32 cellular contexts compared by ENCODE assay signal in the genomic region with DNA sequence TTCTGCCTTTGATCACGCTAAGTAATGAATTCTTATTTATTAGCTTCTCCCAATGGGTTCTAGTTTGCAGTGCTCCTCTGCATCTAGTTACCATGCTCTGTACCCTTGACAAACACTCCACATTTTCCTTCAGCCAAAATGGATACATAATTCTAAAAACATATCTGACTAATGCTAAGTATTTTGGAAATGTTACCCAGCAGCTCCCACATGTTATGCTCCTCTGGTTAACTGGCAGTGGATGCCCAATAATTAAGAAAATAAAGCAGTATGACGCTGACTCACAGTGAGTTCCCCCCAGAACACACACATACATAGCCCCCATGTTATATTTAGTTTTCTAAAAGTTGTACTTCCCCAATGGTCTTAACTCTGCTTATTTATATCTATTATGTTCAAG.
"Had no signal": no experiment of that assay in that cellular context is flagged by ENCODE, and none has a peak within 500 bp of the region (broad histone marks: within the 10 kb centered on the region; RNA-seq: fewer than 3 reads in every experiment).

No MANE protein-coding gene starts in this region.

- H3K9me3 Mint-ChIP-seq: activated CD4-positive, alpha-beta memory T cell treated with anti-CD3 and anti-CD28 coated beads for 36 hours; activated CD4-positive, alpha-beta T cell treated with anti-CD3 and anti-CD28 coated beads, Interleukin-2, amount 10 ng/mL, durations not matched to agents 24 days and 14 days; activated naive CD4-positive, alpha-beta T cell treated with anti-CD3 and anti-CD28 coated beads for 36 hours; activated naive CD4-positive, alpha-beta T cell treated with anti-CD3 and anti-CD28 coated beads, Interleukin-2, amount 50 U/mL, for 24 hours; activated naive CD8-positive, alpha-beta T cell treated with anti-CD3 and anti-CD28 coated beads for 36 hours; activated naive CD8-positive, alpha-beta T cell treated with anti-CD3 and anti-CD28 coated beads, Interleukin-2, amount 50 U/mL, for 24 hours; activated T-helper 1 cell treated with anti-CD3 and anti-CD28 coated beads, Interleukin-12 subunit alpha, Interleukin-12 subunit beta, Interleukin-2, Interleukin-4 antibody, amounts not matched to agents 30 ng/mL and 10 ng/mL and 1 ng/mL, durations not matched to agents 14 hours and 24 hours and 36 hours; activated T-helper 2 cell treated with anti-CD3 and anti-CD28 coated beads, Interferon-gamma antibody, Interleukin-2, Interleukin-4, amounts not matched to agents 10 μg/mL and 5 μg/mL and 100 μg/mL, durations not matched to agents 14 hours and 24 hours and 36 hours; brain; central memory CD8-positive, alpha-beta T cell; dendritic cell treated with granulocyte-macrophage colony-stimulating factor and Interleukin-4, amounts not matched to agents 40 ng/mL and 50 ng/mL, for 4 days; endodermal cell had no signal

- H3K4me3 Mint-ChIP-seq: activated CD4-positive, alpha-beta memory T cell treated with anti-CD3 and anti-CD28 coated beads for 36 hours; activated CD4-positive, alpha-beta T cell treated with anti-CD3 and anti-CD28 coated beads for 36 hours; activated CD4-positive, alpha-beta T cell treated with anti-CD3 and anti-CD28 coated beads, Interleukin-2, amount 10 ng/mL, durations not matched to agents 24 days and 14 days; activated CD8-positive, alpha-beta memory T cell treated with anti-CD3 and anti-CD28 coated beads, Interleukin-2, amount 10 ng/mL, durations not matched to agents 7 days and 5 days; activated CD8-positive, alpha-beta T cell treated with anti-CD3 and anti-CD28 coated beads, Interleukin-2, amount 10 ng/mL, durations not matched to agents 7 days and 5 days; activated naive CD4-positive, alpha-beta T cell treated with anti-CD3 and anti-CD28 coated beads for 36 hours; activated naive CD4-positive, alpha-beta T cell treated with anti-CD3 and anti-CD28 coated beads, Interleukin-2, amount 50 U/mL, for 24 hours; activated naive CD8-positive, alpha-beta T cell treated with anti-CD3 and anti-CD28 coated beads for 36 hours; activated naive CD8-positive, alpha-beta T cell treated with anti-CD3 and anti-CD28 coated beads, Interleukin-2, amount 50 U/mL, for 24 hours; activated T-helper 1 cell treated with anti-CD3 and anti-CD28 coated beads, Interleukin-12 subunit alpha, Interleukin-12 subunit beta, Interleukin-2, Interleukin-4 antibody, amounts not matched to agents 30 ng/mL and 10 ng/mL and 1 ng/mL, durations not matched to agents 14 hours and 24 hours and 36 hours; brain; central memory CD8-positive, alpha-beta T cell; dendritic cell treated with granulocyte-macrophage colony-stimulating factor and Interleukin-4, amounts not matched to agents 40 ng/mL and 50 ng/mL, for 4 days; endodermal cell had no signal

- H3K4me1 ChIP-seq: adrenal gland, breast epithelium had no signal

- H3K36me3 Mint-ChIP-seq: activated CD4-positive, alpha-beta memory T cell treated with anti-CD3 and anti-CD28 coated beads for 36 hours; activated CD8-positive, alpha-beta memory T cell treated with anti-CD3 and anti-CD28 coated beads, Interleukin-2, amount 10 ng/mL, durations not matched to agents 7 days and 5 days; activated naive CD4-positive, alpha-beta T cell treated with anti-CD3 and anti-CD28 coated beads, Interleukin-2, amount 50 U/mL, for 24 hours; activated naive CD8-positive, alpha-beta T cell treated with anti-CD3 and anti-CD28 coated beads for 36 hours; brain had no signal

- H3K9me3 ChIP-seq: adrenal gland, breast epithelium had no signal

- DNase-seq: activated CD4-positive, alpha-beta memory T cell treated with anti-CD3 and anti-CD28 coated beads for 36 hours; activated CD4-positive, alpha-beta T cell treated with anti-CD3 and anti-CD28 coated beads for 36 hours; activated CD4-positive, alpha-beta T cell treated with anti-CD3 and anti-CD28 coated beads, Interleukin-2, amount 10 ng/mL, durations not matched to agents 24 days and 14 days; activated CD4-positive, CD25-positive, alpha-beta regulatory T cell; activated CD4-positive, CD25-positive, alpha-beta regulatory T cell treated with anti-CD3 and anti-CD28 coated beads, Interleukin-2, amount 50 U/mL, for 72 hours; activated CD8-positive, alpha-beta memory T cell treated with anti-CD3 and anti-CD28 coated beads, Interleukin-2, amount 10 ng/mL, durations not matched to agents 7 days and 5 days; activated CD8-positive, alpha-beta memory T cell treated with anti-CD3 and anti-CD28 coated beads, Interleukin-2, amount 50 U/mL, for 4 hours; activated CD8-positive, alpha-beta T cell treated with anti-CD3 and anti-CD28 coated beads, Interleukin-2, amount 10 ng/mL, durations not matched to agents 7 days and 5 days; activated effector memory CD4-positive, alpha-beta T cell treated with anti-CD3 and anti-CD28 coated beads, Interleukin-2, amount 50 U/mL, for 16 hours; activated naive CD4-positive, alpha-beta T cell treated with anti-CD3 and anti-CD28 coated beads for 36 hours; activated naive CD8-positive, alpha-beta T cell treated with anti-CD3 and anti-CD28 coated beads for 36 hours; activated naive CD8-positive, alpha-beta T cell treated with anti-CD3 and anti-CD28 coated beads, Interleukin-2, amount 50 U/mL, for 24 hours; activated T-cell treated with anti-CD3 and anti-CD28 coated beads, Interleukin-2, amount 50 U/mL, for 1 hour; activated T-cell treated with anti-CD3 and anti-CD28 coated beads, Interleukin-2, amount 50 U/mL, for 48 hours; adrenal gland; amygdala; aorta; dorsolateral prefrontal cortex; effector memory CD4-positive, alpha-beta T cell; endodermal cell; foreskin melanocyte; T-helper 2 cell had no signal

- H3K27me3 ChIP-seq: adrenal gland, breast epithelium, dorsolateral prefrontal cortex had no signal

- ATAC-seq: activated CD4-positive, alpha-beta T cell treated with anti-CD3 and anti-CD28 coated beads for 36 hours; activated CD8-positive, alpha-beta memory T cell treated with anti-CD3 and anti-CD28 coated beads, Interleukin-2, amount 10 ng/mL, durations not matched to agents 7 days and 5 days; activated CD8-positive, alpha-beta T cell treated with anti-CD3 and anti-CD28 coated beads, Interleukin-2, amount 10 ng/mL, durations not matched to agents 7 days and 5 days; activated naive CD8-positive, alpha-beta T cell treated with anti-CD3 and anti-CD28 coated beads, Interleukin-2, amount 50 U/mL, for 24 hours; esophagus mucosa had no signal

- H3K4me3 ChIP-seq: adrenal gland, breast epithelium, cardiac muscle cell, coronary artery, dorsolateral prefrontal cortex had no signal

- H3K36me3 ChIP-seq: adrenal gland, breast epithelium, cardiac muscle cell had no signal

- H3K4me1 Mint-ChIP-seq: activated CD4-positive, alpha-beta T cell treated with anti-CD3 and anti-CD28 coated beads for 36 hours; activated CD4-positive, alpha-beta T cell treated with anti-CD3 and anti-CD28 coated beads, Interleukin-2, amount 10 ng/mL, durations not matched to agents 24 days and 14 days; activated CD8-positive, alpha-beta memory T cell treated with anti-CD3 and anti-CD28 coated beads, Interleukin-2, amount 10 ng/mL, durations not matched to agents 7 days and 5 days; activated naive CD4-positive, alpha-beta T cell treated with anti-CD3 and anti-CD28 coated beads, Interleukin-2, amount 50 U/mL, for 24 hours; activated naive CD8-positive, alpha-beta T cell treated with anti-CD3 and anti-CD28 coated beads for 36 hours; activated naive CD8-positive, alpha-beta T cell treated with anti-CD3 and anti-CD28 coated beads, Interleukin-2, amount 50 U/mL, for 24 hours; central memory CD8-positive, alpha-beta T cell; endodermal cell had no signal

- H3K27ac ChIP-seq: adrenal gland, breast epithelium, cardiac muscle cell, coronary artery, dorsolateral prefrontal cortex had no signal

- H3K27ac Mint-ChIP-seq: activated CD4-positive, alpha-beta memory T cell treated with anti-CD3 and anti-CD28 coated beads for 36 hours; activated CD4-positive, alpha-beta T cell treated with anti-CD3 and anti-CD28 coated beads for 36 hours; activated CD4-positive, alpha-beta T cell treated with anti-CD3 and anti-CD28 coated beads, Interleukin-2, amount 10 ng/mL, durations not matched to agents 24 days and 14 days; activated CD8-positive, alpha-beta memory T cell treated with anti-CD3 and anti-CD28 coated beads, Interleukin-2, amount 10 ng/mL, durations not matched to agents 7 days and 5 days; activated CD8-positive, alpha-beta T cell treated with anti-CD3 and anti-CD28 coated beads, Interleukin-2, amount 10 ng/mL, durations not matched to agents 7 days and 5 days; activated naive CD4-positive, alpha-beta T cell treated with anti-CD3 and anti-CD28 coated beads for 36 hours; activated naive CD4-positive, alpha-beta T cell treated with anti-CD3 and anti-CD28 coated beads, Interleukin-2, amount 50 U/mL, for 24 hours; activated naive CD8-positive, alpha-beta T cell treated with anti-CD3 and anti-CD28 coated beads for 36 hours; activated naive CD8-positive, alpha-beta T cell treated with anti-CD3 and anti-CD28 coated beads, Interleukin-2, amount 50 U/mL, for 24 hours; activated T-helper 1 cell treated with anti-CD3 and anti-CD28 coated beads, Interleukin-12 subunit alpha, Interleukin-12 subunit beta, Interleukin-2, Interleukin-4 antibody, amounts not matched to agents 30 ng/mL and 10 ng/mL and 1 ng/mL, durations not matched to agents 14 hours and 24 hours and 36 hours; activated T-helper 2 cell treated with anti-CD3 and anti-CD28 coated beads, Interferon-gamma antibody, Interleukin-2, Interleukin-4, amounts not matched to agents 10 μg/mL and 5 μg/mL and 100 μg/mL, durations not matched to agents 14 hours and 24 hours and 36 hours; brain; dendritic cell treated with granulocyte-macrophage colony-stimulating factor and Interleukin-4, amounts not matched to agents 40 ng/mL and 50 ng/mL, for 4 days; endodermal cell had no signal

- H3K27me3 Mint-ChIP-seq: brain; dendritic cell treated with granulocyte-macrophage colony-stimulating factor and Interleukin-4, amounts not matched to agents 40 ng/mL and 50 ng/mL, for 4 days had no signal
